Comparison of ENCODE assay signal across 27 cellular contexts in genomic region chr20:5491463-5491862, GRCh38.
"Had no signal": no experiment of that assay in that cellular context is flagged by ENCODE, and none has a peak within 500 bp of the region (broad histone marks: within the 10 kb centered on the region; RNA-seq: fewer than 3 reads in every experiment).

No MANE protein-coding gene starts in this region.

- ATAC-seq: activated T-cell treated with anti-CD3 and anti-CD28 coated beads, Interleukin-2, amount 50 U/mL, for 4 hours; PC-3 had no signal

- H3K9me3 Mint-ChIP-seq: activated CD4-positive, alpha-beta memory T cell treated with anti-CD3 and anti-CD28 coated beads for 36 hours; activated CD4-positive, alpha-beta T cell treated with anti-CD3 and anti-CD28 coated beads, Interleukin-2, amount 10 ng/mL, durations not matched to agents 7 days and 5 days; activated naive CD4-positive, alpha-beta T cell treated with anti-CD3 and anti-CD28 coated beads for 36 hours; activated T-cell treated with anti-CD3 and anti-CD28 coated beads, Interleukin-2, amount 50 U/mL, for 4 hours had no signal

- DNase-seq: activated CD4-positive, alpha-beta memory T cell treated with anti-CD3 and anti-CD28 coated beads for 36 hours; activated CD4-positive, CD25-positive, alpha-beta regulatory T cell; activated CD8-positive, alpha-beta memory T cell treated with anti-CD3 and anti-CD28 coated beads for 24 hours; activated effector memory CD4-positive, alpha-beta T cell treated with anti-CD3 and anti-CD28 coated beads, Interleukin-2, amount 50 U/mL, for 16 hours; activated naive CD4-positive, alpha-beta T cell treated with anti-CD3 and anti-CD28 coated beads for 36 hours; activated T-cell treated with anti-CD3 and anti-CD28 coated beads, Interleukin-2, amount 50 U/mL, for 4 hours; amygdala; brain microvascular endothelial cell; cerebellar nuclear complex; Kasumi-1; KBM-7; NCI-H1105 treated with DMSO at 0.1 percent for 48 hours; NCI-H1436 treated with DMSO at 0.1 percent for 48 hours; NCI-H187 treated with DMSO at 0.1 percent for 48 hours; NCI-H2081 treated with DMSO at 0.1 percent for 48 hours; NCI-H2171; NCI-H2227 treated with DMSO at 0.1 percent for 48 hours; NCI-H446 treated with DMSO at 0.1 percent for 48 hours; NCI-H524 treated with DMSO at 0.1 percent for 48 hours; NCI-H82; PC-3; SHP77 treated with DMSO at 0.1 percent for 48 hours had no signal

- H3K27me3 ChIP-seq: brain microvascular endothelial cell had no signal

- H3K4me3 Mint-ChIP-seq: activated CD4-positive, alpha-beta memory T cell treated with anti-CD3 and anti-CD28 coated beads for 36 hours; activated CD4-positive, alpha-beta T cell treated with anti-CD3 and anti-CD28 coated beads, Interleukin-2, amount 10 ng/mL, durations not matched to agents 7 days and 5 days; activated naive CD4-positive, alpha-beta T cell treated with anti-CD3 and anti-CD28 coated beads for 36 hours; activated naive CD8-positive, alpha-beta T cell; activated T-cell treated with anti-CD3 and anti-CD28 coated beads, Interleukin-2, amount 50 U/mL, for 4 hours had no signal

- H3K27ac Mint-ChIP-seq: activated CD4-positive, alpha-beta memory T cell treated with anti-CD3 and anti-CD28 coated beads for 36 hours; activated CD4-positive, alpha-beta T cell treated with anti-CD3 and anti-CD28 coated beads, Interleukin-2, amount 10 ng/mL, durations not matched to agents 7 days and 5 days; activated naive CD4-positive, alpha-beta T cell treated with anti-CD3 and anti-CD28 coated beads for 36 hours; activated naive CD8-positive, alpha-beta T cell had no signal

- H3K36me3 Mint-ChIP-seq: activated CD4-positive, alpha-beta memory T cell treated with anti-CD3 and anti-CD28 coated beads for 36 hours; activated naive CD8-positive, alpha-beta T cell had no signal

- H3K27ac ChIP-seq: brain microvascular endothelial cell, VCaP had no signal

- FAIRE-seq: astrocyte, RCC 7860 had no signal

- H3K36me3 ChIP-seq: brain microvascular endothelial cell had no signal
